Comparison of ENCODE assay signal across 18 cellular contexts in genomic region chr7:155460926-155461613, GRCh38. TPM values are rescaled to one million over a fixed set of nuclear protein-coding genes. Genes with fewer than 3 reads are reported as not detected.
A peak's percentile ranks its signal among the peaks of the same experiment; 100 is the strongest.
DNase-seq lines count a peak whose midpoint lies in the region; ATAC-seq and TF ChIP-seq lines count a peak whose summit lies in the region.
"Had no signal": no experiment of that assay in that cellular context is flagged by ENCODE, and none has a peak within 500 bp of the region (broad histone marks: within the 10 kb centered on the region; RNA-seq: fewer than 3 reads in every experiment).

No MANE protein-coding gene starts in this region.

- H3K9me3 Mint-ChIP-seq in activated naive CD4-positive, alpha-beta T cell treated with anti-CD3 and anti-CD28 coated beads, Interleukin-2, amount 10 ng/mL, durations not matched to agents 7 days and 5 days = no peaks in the 10 kb centered on the region
- H3K9me3 Mint-ChIP-seq in WTC11 = no peaks in the 10 kb centered on the region
- H3K9me3 Mint-ChIP-seq: CD8-positive, alpha-beta T cell had no signal

- no peak for TF ChIP-seq POLR2A in spleen (IDR thresholded peaks at IDR 0.05)

- H3K27me3 Mint-ChIP-seq in activated naive CD4-positive, alpha-beta T cell treated with anti-CD3 and anti-CD28 coated beads, Interleukin-2, amount 10 ng/mL, durations not matched to agents 7 days and 5 days = peaks cover 96% of the 10 kb centered on the region
- H3K27me3 Mint-ChIP-seq in WTC11 (ENCODE audit: low read depth) = peaks cover 96% of the 10 kb centered on the region

- H3K9ac ChIP-seq in iPS-20b (ENCODE audit: low read depth, low read length) = no peak overlapping the region

- intact Hi-C loops in spleen (cut with DNase I; ENCODE audit: low total_unique reads) = loop anchor here (10.0 kb wide), 1 partner anchor 86 kb away; no protein-coding TSS in a partner anchor

- peak overlapping the region; percentile 46 for H3K4me3 ChIP-seq in astrocyte of the cerebellum (ENCODE audit: low read depth, low read length)
- peak overlapping the region; percentile 40; the same call in 1 of the 2 replicates for H3K4me3 ChIP-seq in iPS-20b (ENCODE audit: low read length)
- no peak overlapping the region for H3K4me3 ChIP-seq in spleen
- H3K4me3 ChIP-seq: GM12878, K562, SJSA1 had no signal

- DNase-seq in activated naive CD4-positive, alpha-beta T cell treated with anti-CD3 and anti-CD28 coated beads, Interleukin-2, amount 10 ng/mL, durations not matched to agents 7 days and 5 days = no peak
- DNase-seq in activated naive CD4-positive, alpha-beta T cell (lab: John Stamatoyannopoulos, UW) = no peak
- no peak for DNase-seq in astrocyte of the cerebellum (ENCODE audit: low read depth)
- DNase-seq in spleen = peak; percentile 30
- DNase-seq in WTC11 (ENCODE audit: low spot score) = no peak
- DNase-seq in NCI-H446 (lab: John Stamatoyannopoulos, UW) = no peak
- DNase-seq: CD8-positive, alpha-beta T cell; DMS79 treated with DMSO at 0.1 percent for 48 hours; NCI-H187; NCI-H69 had no signal

- in situ Hi-C loops in astrocyte of the cerebellum (cut with HindIII; ENCODE audit: low sequenced_read_pairs) = no loop called here

- no peaks in the 10 kb centered on the region for H3K36me3 Mint-ChIP-seq in activated naive CD4-positive, alpha-beta T cell treated with anti-CD3 and anti-CD28 coated beads, Interleukin-2, amount 10 ng/mL, durations not matched to agents 7 days and 5 days
- no peaks in the 10 kb centered on the region for H3K36me3 Mint-ChIP-seq in WTC11
- H3K36me3 Mint-ChIP-seq: CD8-positive, alpha-beta T cell had no signal

- ATAC-seq in WTC11 = no peak
- ATAC-seq in HG03342 (IDR thresholded peaks at IDR 0.05; ENCODE audit: unreplicated experiment) = no peak
- ATAC-seq: CD8-positive, alpha-beta T cell; GM12878; K562 had no signal

- no peak overlapping the region for H3K27ac ChIP-seq in iPS-20b (ENCODE audit: low read length)
- H3K27ac ChIP-seq in spleen = no peak overlapping the region
- H3K27ac ChIP-seq: HL-60, SJSA1 had no signal

- CTCF ChIA-PET in activated naive CD4-positive, alpha-beta T cell treated with anti-CD3 and anti-CD28 coated beads, Interleukin-2, amount 10 ng/mL, durations not matched to agents 7 days and 5 days (lab: Charles Lee) = interaction anchor here (1.0 kb wide), 1 partner anchor 18 kb away, joined by 3 read pairs; no protein-coding TSS in a partner anchor
- CTCF ChIA-PET in WTC11 (lab: Charles Lee) = interaction anchor here (1.2 kb wide), 1 partner anchor 81 kb away, joined by 3 read pairs; no protein-coding TSS in a partner anchor

- no peaks in the 10 kb centered on the region for H3K36me3 ChIP-seq in iPS-20b (ENCODE audit: insufficient read depth, low read depth, low read length)
- no peaks in the 10 kb centered on the region for H3K36me3 ChIP-seq in spleen
- H3K36me3 ChIP-seq: SJSA1 had no signal

- peak overlapping the region; percentile 14 for H3K27ac Mint-ChIP-seq in activated naive CD4-positive, alpha-beta T cell treated with anti-CD3 and anti-CD28 coated beads, Interleukin-2, amount 10 ng/mL, durations not matched to agents 7 days and 5 days
- no peak overlapping the region for H3K27ac Mint-ChIP-seq in WTC11
- H3K27ac Mint-ChIP-seq: CD8-positive, alpha-beta T cell had no signal

- H3K4me1 Mint-ChIP-seq in activated naive CD4-positive, alpha-beta T cell treated with anti-CD3 and anti-CD28 coated beads, Interleukin-2, amount 10 ng/mL, durations not matched to agents 7 days and 5 days = peaks cover 19% of the 10 kb centered on the region
- peaks cover 29% of the 10 kb centered on the region for H3K4me1 Mint-ChIP-seq in WTC11

- H3K9me3 ChIP-seq in iPS-20b (ENCODE audit: insufficient read depth, low read depth, low read length) = peaks cover 8% of the 10 kb centered on the region
- H3K9me3 ChIP-seq in spleen = no peaks in the 10 kb centered on the region

- H3K4me1 ChIP-seq in iPS-20b (ENCODE audit: insufficient read depth, low read length) = no peaks in the 10 kb centered on the region
- H3K4me1 ChIP-seq in spleen = peaks cover 10 to 45% (median 39%) of the 10 kb centered on the region in 6 donors
- H3K4me1 ChIP-seq: SJSA1 had no signal

- no peak overlapping the region for H3K4me3 Mint-ChIP-seq in activated naive CD4-positive, alpha-beta T cell treated with anti-CD3 and anti-CD28 coated beads, Interleukin-2, amount 10 ng/mL, durations not matched to agents 7 days and 5 days
- H3K4me3 Mint-ChIP-seq in WTC11 = no peak overlapping the region
- H3K4me3 Mint-ChIP-seq: CD8-positive, alpha-beta T cell had no signal

- WGBS in spleen, 5 donors = 4 to 11% (median 10%) methylated on average over 8 of the region's 8 CpGs

- TF ChIP-seq CTCF in astrocyte of the cerebellum (IDR thresholded peaks at IDR 0.05; ENCODE audit: low read depth, low read length, missing control alignments) = no peak
- TF ChIP-seq CTCF in spleen (IDR thresholded peaks at IDR 0.05 in 8 of 11, conservative IDR thresholded peaks at IDR 0.05 in 3 of 11) = no peak
- no peak for TF ChIP-seq CTCF in WTC11 (IDR thresholded peaks at IDR 0.05)

- H3K27me3 ChIP-seq in iPS-20b (ENCODE audit: insufficient read depth, low read length) = peaks cover 98% of the 10 kb centered on the region
- H3K27me3 ChIP-seq in spleen (replicated peaks in 1 of 7) = peaks cover 14 to 98% (median 96%) of the 10 kb centered on the region in 7 donors

- POLR2A ChIA-PET in WTC11 (lab: Charles Lee) = no interaction called here

TF ChIP-seq in WTC11, 78 proteins besides CTCF, POLR2A, EP300 and RAD21:
- no peak for TF ChIP-seq SP1 (CRISPR knock-in tag; conservative IDR thresholded peaks at IDR 0.05)
- no peak for TF ChIP-seq ZNF671 (CRISPR knock-in tag; IDR thresholded peaks at IDR 0.05)
- no peak for TF ChIP-seq JUN (CRISPR knock-in tag; IDR thresholded peaks at IDR 0.05)
- TF ChIP-seq ZNF232 (CRISPR knock-in tag; IDR thresholded peaks at IDR 0.05) = no peak
- TF ChIP-seq PRRX2 (CRISPR knock-in tag; IDR thresholded peaks at IDR 0.05) = no peak
- TF ChIP-seq ZNF138 (CRISPR knock-in tag; conservative IDR thresholded peaks at IDR 0.05) = no peak
- no peak for TF ChIP-seq KAT7 (CRISPR knock-in tag; IDR thresholded peaks at IDR 0.05; ENCODE audit: borderline replicate concordance)
- TF ChIP-seq ZNF423 (CRISPR knock-in tag; IDR thresholded peaks at IDR 0.05) = no peak
TF ChIP-seq in WTC11: peak in this region for 0.

RNA-seq across cellular contexts. Expression of gene EN2, which starts 3.1 kb away (rescaled TPM):
- total RNA-seq in spleen (not detected), WTC11 (2021) (not detected in 3 replicates)
- under 1 TPM in 2 of 3 donors, not detected in 1; 0.03 to 0.04 TPM for polyA plus RNA-seq in spleen
- total RNA-seq: A172; CD8-positive, alpha-beta T cell; GM12878 had no signal
- polyA plus RNA-seq: BJ, GM12878 had no signal

Comparison
In these comparisons a context has a peak if more than half of its experiments do, and no peak if none do; other contexts are left out.
1. H3K4me3 ChIP-seq: peak in astrocyte of the cerebellum (single experiment) and iPS-20b (single experiment); none in spleen (0 of 8).